In genomic region chr12:75823475-75823874, GRCh38 we compare ENCODE assay signal across 15 cellular contexts.
DNase-seq lines count a peak whose midpoint lies in the region; ATAC-seq and TF ChIP-seq lines count a peak whose summit lies in the region.
"Had no signal": no experiment of that assay in that cellular context is flagged by ENCODE, and none has a peak within 500 bp of the region (broad histone marks: within the 10 kb centered on the region; RNA-seq: fewer than 3 reads in every experiment).

No MANE protein-coding gene starts in this region.

- no peaks in the 10 kb centered on the region for H3K36me3 ChIP-seq in Panc1 (ENCODE audit: control insufficient read depth, insufficient read depth, low read length)
- H3K36me3 ChIP-seq: HAP-1 had no signal

- H3K4me3 ChIP-seq in Panc1 (ENCODE audit: low read depth in 2 of 2, low read length in 2 of 2), result no peak overlapping the region
- H3K4me3 ChIP-seq: HAP-1 had no signal

- H3K4me1 ChIP-seq in Panc1 (ENCODE audit: control insufficient read depth, insufficient read depth, low read length), result no peaks in the 10 kb centered on the region; the same call in 1 of the 2 replicates

- no peak for TF ChIP-seq CTCF in Panc1 (IDR thresholded peaks at IDR 0.05)

- CTCF ChIA-PET in Panc1 (lab: Charles Lee), result no interaction called here

- peak; percentile 66 for DNase-seq in A172 (ENCODE audit: low spot score)
- DNase-seq in EH (ENCODE audit: low read depth), result peak; percentile 78
- DNase-seq in Panc1 (ENCODE audit: low read depth, low spot score), result no peak
- no peak for DNase-seq in epithelial cell of prostate (ENCODE audit: low read depth, low spot score)
- no peak for DNase-seq in Right ventricle myocardium superior
- no peak for DNase-seq in NCI-H1092 treated with DMSO at 0.1 percent for 48 hours (lab: John Stamatoyannopoulos, UW)
- DNase-seq: COR-L47, NCI-H1436 treated with DMSO at 0.1 percent for 48 hours, NCI-H2081 treated with DMSO at 0.1 percent for 48 hours, NCI-H524, RPMI8226 had no signal

- peaks cover 36% of the 10 kb centered on the region; the same call in 1 of the 2 replicates for H3K9me3 ChIP-seq in Panc1 (ENCODE audit: control insufficient read depth, insufficient read depth, low read depth, low read length)
- H3K9me3 ChIP-seq: HAP-1 had no signal

- intact Hi-C loops in Panc1 (cut with micrococcal nuclease; ENCODE audit: unreplicated experiment) (no loop called here), Right ventricle myocardium superior (cut with DNase I) (no loop called here)

- BruUV-seq in Panc1 (replicated peaks; lab: Mats Ljungman, UMichigan), result no TSS peak

- ATAC-seq in Panc1 (no peak), GM21390 (IDR thresholded peaks at IDR 0.05; ENCODE audit: unreplicated experiment) (no peak), GM19023 (IDR thresholded peaks at IDR 0.05; ENCODE audit: unreplicated experiment) (no peak), Right ventricle myocardium superior (ENCODE audit: poor library complexity) (no peak)

- in situ Hi-C loops in Panc1 (cut with HindIII; ENCODE audit: low pct_unique_long_range_greater_than_20kb, low sequenced_read_pairs), result no loop called here

- peak overlapping the region; percentile 62; the same call in 1 of the 2 replicates for H3K27ac ChIP-seq in Panc1 (ENCODE audit: low read length)
- H3K27ac ChIP-seq in epithelial cell of prostate, result peak overlapping the region; percentile 93
- H3K27ac ChIP-seq: HL-60 had no signal

- no peaks in the 10 kb centered on the region for H3K27me3 ChIP-seq in Panc1 (ENCODE audit: control insufficient read depth, insufficient read depth, low read length)

- POLR2A ChIA-PET in Panc1 (lab: Charles Lee), result no interaction called here

Comparison
In these comparisons a context has a peak if more than half of its experiments do, and no peak if none do; other contexts are left out.
1. DNase-seq: peak in A172 (single experiment) and EH (single experiment); none in Panc1 (single experiment), epithelial cell of prostate (single experiment), Right ventricle myocardium superior (single experiment) and NCI-H1092 treated with DMSO at 0.1 percent for 48 hours (single experiment).